16 cellular contexts compared by ENCODE assay signal in the genomic region with DNA sequence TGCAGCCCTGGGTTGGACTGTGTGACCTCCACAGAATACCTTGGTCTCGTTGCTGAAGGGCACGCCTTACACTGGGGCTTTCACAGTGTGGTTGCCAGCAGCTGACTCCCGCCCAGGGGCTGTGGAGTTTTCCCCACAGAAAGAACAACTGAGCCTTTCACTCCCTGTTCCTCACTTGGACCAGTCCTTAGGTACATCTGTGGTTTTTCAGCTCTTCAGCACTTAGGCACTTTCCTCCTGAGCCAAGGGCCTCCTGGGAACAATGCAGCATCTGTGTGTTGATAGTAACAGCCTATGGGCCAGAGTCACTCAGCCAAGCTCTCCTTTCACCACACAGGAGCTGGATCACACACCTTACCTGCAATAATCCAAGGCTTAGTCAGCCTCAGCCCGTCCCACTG. TPM values are rescaled to one million over a fixed set of nuclear protein-coding genes. Genes with fewer than 3 reads are reported as not detected.
DNase-seq lines count a peak whose midpoint lies in the region; TF ChIP-seq lines count a peak whose summit lies in the region.
"Had no signal": no experiment of that assay in that cellular context is flagged by ENCODE, and none has a peak within 500 bp of the region (broad histone marks: within the 10 kb centered on the region; RNA-seq: fewer than 3 reads in every experiment).

No MANE protein-coding gene starts in this region.

- WGBS in transverse colon (ENCODE audit: low coverage in 1 of 2), 2 donors = 74 to 100% methylated on average over 1 to 4 of the region's 4 CpGs

- H3K4me1 ChIP-seq in breast epithelium (no peaks in the 10 kb centered on the region), transverse colon (peaks cover 0 to 23% (median 6%) of the 10 kb centered on the region in 4 donors)

- intact Hi-C loops in breast epithelium (cut with DNase I; ENCODE audit: low total_unique reads) = no loop called here
- intact Hi-C loops in transverse colon (cut with DNase I; ENCODE audit: low total_unique reads) = no loop called here

- TF ChIP-seq POLR2A in breast epithelium (IDR thresholded peaks at IDR 0.05) (no peak), transverse colon (IDR thresholded peaks at IDR 0.05) (no peak)

- DNase-seq in DMS 273 (lab: John Stamatoyannopoulos, UW; ENCODE audit: unreplicated experiment) (peak; percentile 46), DMS 273 treated with DMSO at 0.1 percent for 48 hours (lab: John Stamatoyannopoulos, UW) (no peak), breast epithelium (ENCODE audit: low spot score in 2 of 2) (peak; percentile 66 to 92), kidney tubule cell (ENCODE audit: low spot score) (peak; percentile 66), transverse colon (peak; percentile 18), NCI-H2227 treated with DMSO at 0.1 percent for 48 hours (lab: John Stamatoyannopoulos, UW) (no peak), GM20000 (ENCODE audit: low spot score) (no peak), Ammon's horn (ENCODE audit: low spot score) (no peak)
- DNase-seq: activated CD4-positive, alpha-beta T cell treated with anti-CD3 and anti-CD28 coated beads for 4 hours; caudate nucleus; occipital lobe; stimulated activated CD4-positive, alpha-beta T cell treated with anti-CD3 and anti-CD28 coated beads, Interleukin-2, amount 100 ng/mL, for 48 hours; stimulated activated naive CD8-positive, alpha-beta T cell treated with anti-CD3 and anti-CD28 coated beads, Interleukin-15, amount 100 ng/mL, for 72 hours had no signal

- TF ChIP-seq CTCF in breast epithelium (IDR thresholded peaks at IDR 0.05) (no peak), transverse colon (IDR thresholded peaks at IDR 0.05) (no peak), GM20000 (IDR thresholded peaks at IDR 0.05; ENCODE audit: extremely low read depth, missing control alignments) (no peak)

- no peaks in the 10 kb centered on the region for H3K36me3 ChIP-seq in breast epithelium
- H3K36me3 ChIP-seq in transverse colon = no peaks in the 10 kb centered on the region

- in situ Hi-C loops in transverse colon (cut with MboI; ENCODE audit: low pct_ligation_motif_present in 1 of 4, low pct_unique_long_range_greater_than_20kb in 1 of 4, low sequenced_read_pairs in 3 of 4) = no loop called here

- no peaks in the 10 kb centered on the region for H3K27me3 ChIP-seq in breast epithelium
- no peaks in the 10 kb centered on the region for H3K27me3 ChIP-seq in transverse colon

- H3K4me3 ChIP-seq in breast epithelium = no peak overlapping the region
- no peak overlapping the region for H3K4me3 ChIP-seq in transverse colon

- H3K27ac ChIP-seq in breast epithelium (peak overlapping the region; percentile 82 to 88), transverse colon (peak overlapping the region in 1 of 4 donors; percentile 37)
- H3K27ac ChIP-seq: 22Rv1 had no signal

- no peak for TF ChIP-seq EP300 in transverse colon (IDR thresholded peaks at IDR 0.05; ENCODE audit: low read depth)

- no peaks in the 10 kb centered on the region for H3K9me3 ChIP-seq in breast epithelium
- no peaks in the 10 kb centered on the region for H3K9me3 ChIP-seq in transverse colon

RNA-seq across cellular contexts. Expression of gene ERP27, which starts 25.0 kb away (rescaled TPM):
- total RNA-seq in breast epithelium (1 to 10 TPM in 2 of 3 donors, under 1 TPM in 1; 0.96 to 8.5 (median 7.8) TPM), transverse colon (1 to 10 TPM in 1 of 4 donors, under 1 TPM in 1, not detected in 2; 0.64 to 2.6 TPM)
- total RNA-seq: occipital lobe had no signal

RNA-seq across cellular contexts. Expression of gene MGP, which starts 27.7 kb away (rescaled TPM):
- total RNA-seq in breast epithelium (1,000 to 10,000 TPM in 2 of 3 donors, 100 to 1,000 TPM in 1; 330 to 5,040 (median 1,381) TPM), transverse colon (100 to 1,000 TPM in 3 of 4 donors, 10 to 100 TPM in 1; 90.5 to 499 (median 234) TPM)

RNA-seq across cellular contexts. Expression of gene ARHGDIB, which starts 48.0 kb away (rescaled TPM):
- total RNA-seq in breast epithelium (100 to 1,000 TPM; 159 to 222 (median 168) TPM), transverse colon (10 to 100 TPM; 36.7 to 69.5 (median 48.3) TPM)

RNA-seq across cellular contexts. Expression of gene PDE6H, which starts 59.5 kb away (rescaled TPM):
- total RNA-seq in breast epithelium (not detected), transverse colon (not detected)
- total RNA-seq: fibroblast of lung, kidney epithelial cell, occipital lobe had no signal

Comparison
In these comparisons a context has a peak if more than half of its experiments do, and no peak if none do; other contexts are left out.
1. DNase-seq: peak in DMS 273 (single experiment), breast epithelium (2 of 2), kidney tubule cell (single experiment) and transverse colon (single experiment); none in DMS 273 treated with DMSO at 0.1 percent for 48 hours (single experiment), NCI-H2227 treated with DMSO at 0.1 percent for 48 hours (single experiment), GM20000 (single experiment) and Ammon's horn (single experiment).